Comparison of ENCODE assay signal across 8 cellular contexts in genomic region chr5:126499742-126500396, GRCh38.
DNase-seq lines count a peak whose midpoint lies in the region; ATAC-seq, FAIRE-seq and TF ChIP-seq lines count a peak whose summit lies in the region.

No MANE protein-coding gene starts in this region.

- no peak for TF ChIP-seq EP300 in K562 (IDR thresholded peaks at IDR 0.05; ENCODE audit: low read length)

- H3K27ac ChIP-seq in K562 (ENCODE audit: extremely low read depth, low read depth, low read length): no peak overlapping the region

- no peaks in the 10 kb centered on the region for H3K9me1 ChIP-seq in K562 (ENCODE audit: control insufficient read depth, insufficient read depth, low read length)

- no peaks in the 10 kb centered on the region for H3K79me2 ChIP-seq in K562 (ENCODE audit: control insufficient read depth, insufficient read depth, low read length)

- peak; percentile 77 for FAIRE-seq in K562 (lab: Jason Lieb, UNC)

- H2AFZ ChIP-seq in K562 (ENCODE audit: low read depth, low read length): peak overlapping the region; percentile 43

- no peaks in the 10 kb centered on the region for H3K9me3 ChIP-seq in K562 (replicated peaks; ENCODE audit: control insufficient read depth, insufficient read depth, low read depth, low read length)

- H3K36me3 ChIP-seq in K562 (ENCODE audit: control insufficient read depth, insufficient read depth, low read length): no peaks in the 10 kb centered on the region

- peak; percentile 28 to 43; a peak in 3 of 4 replicates for TF ChIP-seq RAD21 in K562 (CRISPR knock-in tag; conservative IDR thresholded peaks at IDR 0.05 in 1 of 2, IDR thresholded peaks at IDR 0.05 in 1 of 2)

- peak; percentile 59 to 74 (median 70) for TF ChIP-seq CTCF in K562 (IDR thresholded peaks at IDR 0.05 in 2 of 3, conservative IDR thresholded peaks at IDR 0.05 in 1 of 3; ENCODE audit: insufficient read depth in 2 of 3, low read depth in 1 of 3, low read length in 3 of 3)

- H3K4me2 ChIP-seq in K562 (ENCODE audit: insufficient read depth, low read length): no peak overlapping the region

- H3K4me3 ChIP-seq in K562: no peak overlapping the region

- ATAC-seq in GM21786 (IDR thresholded peaks at IDR 0.05; ENCODE audit: unreplicated experiment) (peak; percentile 76), K562 (peak; percentile 77)

- CTCF ChIA-PET in K562 (lab: Yijun Ruan, JAX; ENCODE audit: low intra/inter-chr PET ratio): no interaction called here

- POLR2A ChIA-PET in K562 (lab: Yijun Ruan, JAX): interaction anchor here (0.6 to 2.0 kb wide), 5 partner anchors 12 to 155 kb away, joined by 3 to 8 read pairs (median 3); no protein-coding TSS in a partner anchor

- DNase-seq in SKM-1 treated with dmso at 0.1 percent for 144 hours (lab: John Stamatoyannopoulos, UW; ENCODE audit: unreplicated experiment) (peak; percentile 46), SKM-1 (lab: John Stamatoyannopoulos, UW; ENCODE audit: unreplicated experiment) (no peak), NAMALWA (ENCODE audit: low spot score) (peak; percentile 73), K562 (ENCODE audit: extremely low read depth in 1 of 4, low spot score in 3 of 4) (peak; percentile 35 to 66 (median 40)), midbrain (lab: John Stamatoyannopoulos, UW) (peak; percentile 37), pons (ENCODE audit: low spot score) (no peak)
- no peak for DNase-seq in activated CD4-positive, CD25-positive, alpha-beta regulatory T cell treated with anti-CD3 and anti-CD28 coated beads, Interleukin-2, amount 50 U/mL, for 72 hours

- TF ChIP-seq POLR2A in K562 (conservative IDR thresholded peaks at IDR 0.05): no peak

- no peak overlapping the region for H3K9ac ChIP-seq in K562 (ENCODE audit: insufficient read depth in 1 of 2, low read depth in 2 of 2, low read length in 2 of 2)

- intact Hi-C loops in K562 (cut with micrococcal nuclease): loop anchor here (2.0 kb wide), 1 partner anchor 39 kb away; no protein-coding TSS in a partner anchor

- no TSS peak for BruUV-seq in K562 (replicated peaks; lab: Mats Ljungman, UMichigan)

- no peaks in the 10 kb centered on the region for H4K20me1 ChIP-seq in K562 (replicated peaks; ENCODE audit: control insufficient read depth, insufficient read depth, low read length)

- peaks cover 0 to 7% of the 10 kb centered on the region in 2 experiments; a peak in 4 of 5 replicates for H3K4me1 ChIP-seq in K562 (replicated peaks in 1 of 2; ENCODE audit: control insufficient read depth in 2 of 2, insufficient read depth in 2 of 2, low read length in 2 of 2)

- in situ Hi-C loops in K562 (cut with MboI): no loop called here

- no peaks in the 10 kb centered on the region for H3K27me3 ChIP-seq in K562 (ENCODE audit: control insufficient read depth in 2 of 2, insufficient read depth in 2 of 2, low read length in 2 of 2)

- 56% methylated on average over 4 of the region's 4 CpGs for WGBS in K562 (ENCODE audit: insufficient coverage, low coverage, missing lambda C conversion rate)

TF ChIP-seq in K562, 482 proteins besides CTCF, POLR2A, EP300 and RAD21:
- TF ChIP-seq GTF3C2 (IDR thresholded peaks at IDR 0.05; ENCODE audit: borderline replicate concordance, extremely low read depth, insufficient read length): no peak
- no peak for TF ChIP-seq MECOM (CRISPR knock-in tag; IDR thresholded peaks at IDR 0.05)
- no peak for TF ChIP-seq ESRRB (CRISPR knock-in tag; IDR thresholded peaks at IDR 0.05; ENCODE audit: borderline replicate concordance)
- TF ChIP-seq ESRRA (IDR thresholded peaks at IDR 0.05; ENCODE audit: borderline replicate concordance, low read depth): no peak
- TF ChIP-seq SPI1 (IDR thresholded peaks at IDR 0.05; ENCODE audit: borderline replicate concordance, low read depth, low read length): no peak
- no peak for TF ChIP-seq PTBP1 (IDR thresholded peaks at IDR 0.05; ENCODE audit: low read depth, low read length)
- TF ChIP-seq KHSRP (IDR thresholded peaks at IDR 0.05): no peak
- no peak for TF ChIP-seq TCFL5 (CRISPR knock-in tag; conservative IDR thresholded peaks at IDR 0.05)
- no peak for TF ChIP-seq IFI16 (CRISPR knock-in tag; IDR thresholded peaks at IDR 0.05)
- TF ChIP-seq MNT (conservative IDR thresholded peaks at IDR 0.05): no peak
- TF ChIP-seq NFXL1 (CRISPR knock-in tag; IDR thresholded peaks at IDR 0.05): no peak
- TF ChIP-seq ZBTB1 (CRISPR knock-in tag; IDR thresholded peaks at IDR 0.05; ENCODE audit: borderline replicate concordance, low read depth): no peak

Comparison
In these comparisons a context has a peak if more than half of its experiments do, and no peak if none do; other contexts are left out.
1. DNase-seq: peak in SKM-1 treated with dmso at 0.1 percent for 144 hours (single experiment), NAMALWA (single experiment), K562 (4 of 4) and midbrain (single experiment); none in SKM-1 (single experiment), activated CD4-positive, CD25-positive, alpha-beta regulatory T cell treated with anti-CD3 and anti-CD28 coated beads, Interleukin-2, amount 50 U/mL, for 72 hours (single experiment) and pons (single experiment).